8 cellular contexts compared by ENCODE assay signal in genomic region chr11:64878494-64879225, GRCh38. TPM values are rescaled to one million over a fixed set of nuclear protein-coding genes. Genes with fewer than 3 reads are reported as not detected.
DNase-seq lines count a peak whose midpoint lies in the region; ATAC-seq, FAIRE-seq and TF ChIP-seq lines count a peak whose summit lies in the region.

Gene EHD1, minus strand, starts transcription at chr11:64878621. Its CDS starts 157 bp downstream, at chr11:64878464.

- peak; percentile 77 for ATAC-seq in HG02885 (IDR thresholded peaks at IDR 0.05; ENCODE audit: poor library complexity, unreplicated experiment)
- ATAC-seq in left ventricle myocardium superior, result peak; percentile 91
- peak; percentile 82 to 92 (median 88) for ATAC-seq in psoas muscle

- 0 to 1% (median 0%) methylated on average over 33 to 75 of the region's 75 CpGs for WGBS in psoas muscle, 3 donors

- no peaks in the 10 kb centered on the region for H3K9me3 Mint-ChIP-seq in T-helper 1 cell treated with Interleukin-12 subunit alpha and Interleukin-12 subunit beta and Interleukin-4 antibody, amounts not matched to agents 30 μg/mL and 1 μg/mL, for 36 hours

- FAIRE-seq in urothelium cell line (lab: Jason Lieb, UNC), result peak; percentile 92

- H3K4me1 Mint-ChIP-seq in T-helper 1 cell treated with Interleukin-12 subunit alpha and Interleukin-12 subunit beta and Interleukin-4 antibody, amounts not matched to agents 30 μg/mL and 1 μg/mL, for 36 hours (ENCODE audit: low read depth), result peaks cover 57% of the 10 kb centered on the region

- intact Hi-C loops in left ventricle myocardium superior (cut with micrococcal nuclease) (no loop called here), psoas muscle (cut with DNase I) (loop anchor here in 1 of 2 donors (1.0 kb wide), 1 partner anchor 68 kb away; the partner anchor contains the start of gene MEN1)

- H3K27ac ChIP-seq in psoas muscle, result peak within 1 kb of the TSS; percentile 97

- peaks cover 24% of the 10 kb centered on the region for H3K36me3 Mint-ChIP-seq in T-helper 1 cell treated with Interleukin-12 subunit alpha and Interleukin-12 subunit beta and Interleukin-4 antibody, amounts not matched to agents 30 μg/mL and 1 μg/mL, for 36 hours (ENCODE audit: low read depth)

- no peaks in the 10 kb centered on the region for H3K27me3 ChIP-seq in psoas muscle (ENCODE audit: insufficient read depth in 3 of 3, low read length in 2 of 3)

- peak within 1 kb of the TSS; percentile 98 for H3K4me3 Mint-ChIP-seq in T-helper 1 cell treated with Interleukin-12 subunit alpha and Interleukin-12 subunit beta and Interleukin-4 antibody, amounts not matched to agents 30 μg/mL and 1 μg/mL, for 36 hours

- H3K27ac Mint-ChIP-seq in T-helper 1 cell treated with Interleukin-12 subunit alpha and Interleukin-12 subunit beta and Interleukin-4 antibody, amounts not matched to agents 30 μg/mL and 1 μg/mL, for 36 hours, result peak within 1 kb of the TSS; percentile 90

- H3K9me3 ChIP-seq in psoas muscle, result no peaks in the 10 kb centered on the region

- TF ChIP-seq CTCF in psoas muscle (IDR thresholded peaks at IDR 0.05), result peak; percentile 46

- TF ChIP-seq POLR2A in GM15510 (IDR thresholded peaks at IDR 0.05; ENCODE audit: borderline replicate concordance, extremely low read depth, insufficient read length), result peak; percentile 99

- DNase-seq in NCI-H1694 (lab: John Stamatoyannopoulos, UW), result peak; percentile 91
- DNase-seq in amygdala (lab: John Stamatoyannopoulos, UW), result peak; percentile 79 to 99 (median 97)
- DNase-seq in left ventricle myocardium superior, result peak; percentile 99
- peak; percentile 99 for DNase-seq in psoas muscle
- DNase-seq in urothelium cell line (ENCODE audit: low spot score), result peak; percentile 99

- peaks cover 0 to 9% of the 10 kb centered on the region in 2 donors for H3K36me3 ChIP-seq in psoas muscle (ENCODE audit: insufficient read depth in 1 of 2, low read depth in 1 of 2)

- H3K4me1 ChIP-seq in psoas muscle, result peaks cover 42% of the 10 kb centered on the region

- H3K4me3 ChIP-seq in psoas muscle, result peak within 1 kb of the TSS; percentile 99

- no peaks in the 10 kb centered on the region for H3K27me3 Mint-ChIP-seq in T-helper 1 cell treated with Interleukin-12 subunit alpha and Interleukin-12 subunit beta and Interleukin-4 antibody, amounts not matched to agents 30 μg/mL and 1 μg/mL, for 36 hours (ENCODE audit: low read depth)

RNA-seq across cellular contexts. Expression of gene EHD1, which starts in this region (rescaled TPM):
- total RNA-seq in left ventricle myocardium superior (52.5 TPM), psoas muscle (10 to 100 TPM; 34.7 to 71.0 (median 61.1) TPM)
- polyA plus RNA-seq in psoas muscle, result 100 to 1,000 TPM in 1 of 3 donors, 10 to 100 TPM in 2; 23.5 to 174 (median 30.9) TPM

Comparison
In these comparisons a context has a peak if more than half of its experiments do, and no peak if none do; other contexts are left out.
1. Peak in every context shown above with its lines: DNase-seq, ATAC-seq, H3K4me3 ChIP-seq and H3K27ac ChIP-seq.